ENCODE assay signal across 28 cellular contexts in the genomic region with DNA sequence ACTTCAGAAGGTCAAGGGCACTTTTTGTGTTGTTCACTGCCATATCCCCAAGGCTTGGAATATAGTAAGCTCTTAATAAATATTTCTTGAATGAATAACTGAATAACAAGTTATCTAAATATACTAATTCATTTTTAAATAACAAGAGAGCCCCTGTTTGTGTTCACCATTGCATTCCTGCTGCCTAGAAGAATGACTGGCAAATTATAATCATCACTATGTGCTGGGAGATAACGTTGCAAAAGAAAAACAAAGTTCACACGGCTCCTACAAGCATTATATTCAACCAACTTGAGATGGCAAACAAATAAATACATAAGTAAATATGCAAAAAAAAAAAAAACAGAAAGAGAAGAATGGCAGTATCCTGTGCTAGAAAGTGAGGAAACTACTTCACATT. TPM values are rescaled to one million over a fixed set of nuclear protein-coding genes. Genes with fewer than 3 reads are reported as not detected.
"Had no signal": no experiment of that assay in that cellular context is flagged by ENCODE, and none has a peak within 500 bp of the region (broad histone marks: within the 10 kb centered on the region; RNA-seq: fewer than 3 reads in every experiment).

No MANE protein-coding gene starts in this region.

- H3K27me3 Mint-ChIP-seq: activated CD8-positive, alpha-beta T cell treated with anti-CD3 and anti-CD28 coated beads for 36 hours had no signal

- H3K9me3 ChIP-seq: adrenal gland, body of pancreas, Peyer's patch had no signal

- DNase-seq: activated CD4-positive, alpha-beta T cell treated with anti-CD3 and anti-CD28 coated beads for 1 hour; activated CD4-positive, alpha-beta T cell treated with anti-CD3 and anti-CD28 coated beads for 48 hours; activated CD4-positive, CD25-positive, alpha-beta regulatory T cell; activated CD8-positive, alpha-beta T cell treated with anti-CD3 and anti-CD28 coated beads for 36 hours; activated gamma-delta T cell treated with Interleukin-2 at 50 U/mL for 16 hours; activated naive CD4-positive, alpha-beta T cell treated with anti-CD3 and anti-CD28 coated beads for 36 hours; activated T-cell treated with anti-CD3 and anti-CD28 coated beads, Interleukin-2, amount 50 U/mL, for 1 hour; adrenal gland; body of pancreas; NCI-H1105; NCI-H1417 treated with DMSO at 0.1 percent for 48 hours; NCI-H1930; NCI-H2081 treated with DMSO at 0.1 percent for 48 hours; NCI-H345; NCI-H524 treated with DMSO at 0.1 percent for 48 hours; PC-3; Peyer's patch; RPMI8226; SHP77 treated with DMSO at 0.1 percent for 48 hours had no signal

- H3K27ac Mint-ChIP-seq: activated CD8-positive, alpha-beta T cell treated with anti-CD3 and anti-CD28 coated beads for 36 hours; activated naive CD4-positive, alpha-beta T cell treated with anti-CD3 and anti-CD28 coated beads for 36 hours; activated naive CD4-positive, alpha-beta T cell treated with anti-CD3 and anti-CD28 coated beads, Interleukin-2, amount 50 U/mL, for 72 hours; activated T-helper 2 cell treated with anti-CD3 and anti-CD28 coated beads, Interferon-gamma antibody, Interleukin-2, Interleukin-4, amounts not matched to agents 10 μg/mL and 5 μg/mL and 100 μg/mL, durations not matched to agents 14 hours and 24 hours and 36 hours; T-helper 1 cell treated with Interleukin-12 subunit alpha and Interleukin-12 subunit beta and Interleukin-4 antibody, amounts not matched to agents 30 μg/mL and 1 μg/mL, for 36 hours; T-helper 2 cell treated with Interferon-gamma antibody and Interleukin-4, amounts not matched to agents 5 μg/mL and 100 μg/mL, for 36 hours had no signal

- H3K4me3 Mint-ChIP-seq: activated CD8-positive, alpha-beta T cell treated with anti-CD3 and anti-CD28 coated beads for 36 hours; activated naive CD4-positive, alpha-beta T cell treated with anti-CD3 and anti-CD28 coated beads for 36 hours; T-helper 1 cell treated with Interleukin-12 subunit alpha and Interleukin-12 subunit beta and Interleukin-4 antibody, amounts not matched to agents 30 μg/mL and 1 μg/mL, for 36 hours; T-helper 2 cell treated with Interferon-gamma antibody and Interleukin-4, amounts not matched to agents 5 μg/mL and 100 μg/mL, for 36 hours had no signal

- H3K27me3 ChIP-seq: adrenal gland, body of pancreas, breast epithelium, Peyer's patch had no signal

- H3K36me3 Mint-ChIP-seq: activated naive CD4-positive, alpha-beta T cell treated with anti-CD3 and anti-CD28 coated beads, Interleukin-2, amount 50 U/mL, for 72 hours had no signal

- H3K36me3 ChIP-seq: adrenal gland, breast epithelium, Peyer's patch had no signal

- H3K27ac ChIP-seq: adrenal gland, breast epithelium had no signal

- H3K4me3 ChIP-seq: adrenal gland, body of pancreas, breast epithelium, Peyer's patch had no signal

- H3K4me1 ChIP-seq: adrenal gland, breast epithelium had no signal

RNA-seq across cellular contexts. Expression of gene TSPAN8, which starts 9.1 kb away (rescaled TPM):
- total RNA-seq: activated CD8-positive, alpha-beta memory T cell treated with anti-CD3 and anti-CD28 coated beads for 36 hours; activated CD8-positive, alpha-beta T cell treated with anti-CD3 and anti-CD28 coated beads for 36 hours; activated naive CD4-positive, alpha-beta T cell treated with anti-CD3 and anti-CD28 coated beads for 36 hours; activated naive CD4-positive, alpha-beta T cell treated with anti-CD3 and anti-CD28 coated beads, Interleukin-2, amount 50 U/mL, for 72 hours; activated T-helper 2 cell treated with anti-CD3 and anti-CD28 coated beads, Interferon-gamma antibody, Interleukin-2, Interleukin-4, amounts not matched to agents 10 μg/mL and 5 μg/mL and 100 μg/mL, durations not matched to agents 14 hours and 24 hours and 36 hours; astrocyte; cardiac septum; MCF 10A had no signal
